8 cellular contexts compared by ENCODE assay signal in the genomic region with DNA sequence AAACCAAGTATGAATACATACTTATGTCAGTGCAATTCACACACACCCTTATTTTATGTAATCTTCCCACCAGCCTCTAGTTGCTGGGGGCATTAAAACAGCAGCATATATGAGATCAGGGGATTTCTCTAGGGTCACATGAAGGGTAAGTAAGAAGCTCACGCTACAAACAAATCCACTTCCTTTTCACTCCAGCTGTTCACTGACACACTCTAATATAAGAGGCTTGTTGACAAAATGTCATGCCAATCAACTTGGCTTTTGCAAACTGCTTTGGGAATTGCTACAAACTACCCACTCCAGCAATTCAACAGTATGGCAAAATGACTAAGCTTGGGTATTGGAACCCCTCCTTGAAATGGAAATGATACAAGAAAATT. TPM values are rescaled to one million over a fixed set of nuclear protein-coding genes. Genes with fewer than 3 reads are reported as not detected.
DNase-seq lines count a peak whose midpoint lies in the region; ATAC-seq and TF ChIP-seq lines count a peak whose summit lies in the region.

No MANE protein-coding gene starts in this region.

- H3K4me3 Mint-ChIP-seq in CD4-positive, CD25-positive, alpha-beta regulatory T cell = peak overlapping the region in 1 of 4 donors; percentile 28
- H3K4me3 Mint-ChIP-seq in T-helper 1 cell treated with Interleukin-12 subunit alpha and Interleukin-12 subunit beta and Interleukin-4 antibody, amounts not matched to agents 30 μg/mL and 1 μg/mL, for 36 hours = no peak overlapping the region
- no peak overlapping the region for H3K4me3 Mint-ChIP-seq in osteocyte (ENCODE audit: unreplicated experiment)

- peak; percentile 54 to 67 for ATAC-seq in CD4-positive, CD25-positive, alpha-beta regulatory T cell (ENCODE audit: low read depth in 2 of 2)
- peak; percentile 98 for ATAC-seq in GM18909 (IDR thresholded peaks at IDR 0.05; ENCODE audit: poor library complexity, unreplicated experiment)
- ATAC-seq in HG03103 (IDR thresholded peaks at IDR 0.05; ENCODE audit: low read depth, unreplicated experiment) = peak; percentile 90

- H3K36me3 Mint-ChIP-seq in CD4-positive, CD25-positive, alpha-beta regulatory T cell = peaks cover 2% of the 10 kb centered on the region
- peaks cover 17% of the 10 kb centered on the region for H3K36me3 Mint-ChIP-seq in T-helper 1 cell treated with Interleukin-12 subunit alpha and Interleukin-12 subunit beta and Interleukin-4 antibody, amounts not matched to agents 30 μg/mL and 1 μg/mL, for 36 hours (ENCODE audit: low read depth)
- peaks cover 14% of the 10 kb centered on the region for H3K36me3 Mint-ChIP-seq in osteocyte (ENCODE audit: unreplicated experiment)

- peak overlapping the region in 1 of 3 donors; percentile 74 for H3K27ac Mint-ChIP-seq in CD4-positive, CD25-positive, alpha-beta regulatory T cell
- H3K27ac Mint-ChIP-seq in T-helper 1 cell treated with Interleukin-12 subunit alpha and Interleukin-12 subunit beta and Interleukin-4 antibody, amounts not matched to agents 30 μg/mL and 1 μg/mL, for 36 hours = peak overlapping the region; percentile 22
- peak overlapping the region; percentile 65 for H3K27ac Mint-ChIP-seq in osteocyte (ENCODE audit: unreplicated experiment)

- no peaks in the 10 kb centered on the region for H3K9me3 ChIP-seq in CD4-positive, CD25-positive, alpha-beta regulatory T cell (ENCODE audit: control insufficient read depth in 2 of 2, low read length in 2 of 2)
- H3K9me3 ChIP-seq in breast epithelium = no peaks in the 10 kb centered on the region

- peaks cover 20% of the 10 kb centered on the region for H3K4me1 ChIP-seq in CD4-positive, CD25-positive, alpha-beta regulatory T cell (ENCODE audit: control insufficient read depth, insufficient read depth, low read length, poor library complexity, severe bottlenecking)
- no peaks in the 10 kb centered on the region for H3K4me1 ChIP-seq in breast epithelium

- DNase-seq in CD4-positive, CD25-positive, alpha-beta regulatory T cell = no peak
- no peak for DNase-seq in osteocyte (ENCODE audit: extremely low spot score, unreplicated experiment)
- no peak for DNase-seq in activated CD8-positive, alpha-beta memory T cell treated with anti-CD3 and anti-CD28 coated beads for 24 hours
- DNase-seq in effector CD8-positive, alpha-beta T cell (lab: John Stamatoyannopoulos, UW) = no peak
- no peak for DNase-seq in breast epithelium (ENCODE audit: low spot score in 2 of 2)

- H3K9me3 Mint-ChIP-seq in CD4-positive, CD25-positive, alpha-beta regulatory T cell = no peaks in the 10 kb centered on the region
- H3K9me3 Mint-ChIP-seq in T-helper 1 cell treated with Interleukin-12 subunit alpha and Interleukin-12 subunit beta and Interleukin-4 antibody, amounts not matched to agents 30 μg/mL and 1 μg/mL, for 36 hours = no peaks in the 10 kb centered on the region
- H3K9me3 Mint-ChIP-seq in osteocyte (ENCODE audit: unreplicated experiment) = no peaks in the 10 kb centered on the region

- intact Hi-C loops in breast epithelium (cut with DNase I; ENCODE audit: low total_unique reads) = no loop called here

- no peak for TF ChIP-seq POLR2A in breast epithelium (IDR thresholded peaks at IDR 0.05)

- H3K4me1 Mint-ChIP-seq in CD4-positive, CD25-positive, alpha-beta regulatory T cell = peaks cover 30 to 74% (median 61%) of the 10 kb centered on the region in 4 donors
- peaks cover 68% of the 10 kb centered on the region for H3K4me1 Mint-ChIP-seq in T-helper 1 cell treated with Interleukin-12 subunit alpha and Interleukin-12 subunit beta and Interleukin-4 antibody, amounts not matched to agents 30 μg/mL and 1 μg/mL, for 36 hours (ENCODE audit: low read depth)
- H3K4me1 Mint-ChIP-seq in osteocyte (ENCODE audit: unreplicated experiment) = peaks cover 43% of the 10 kb centered on the region

- H3K36me3 ChIP-seq in CD4-positive, CD25-positive, alpha-beta regulatory T cell (ENCODE audit: control insufficient read depth, insufficient read depth, low read length) = no peaks in the 10 kb centered on the region
- H3K36me3 ChIP-seq in breast epithelium = peaks cover 4% of the 10 kb centered on the region

- no peak overlapping the region for H3K27ac ChIP-seq in CD4-positive, CD25-positive, alpha-beta regulatory T cell (ENCODE audit: insufficient read depth, low read length, poor library complexity, severe bottlenecking)
- H3K27ac ChIP-seq in breast epithelium = no peak overlapping the region

- no peaks in the 10 kb centered on the region for H3K27me3 Mint-ChIP-seq in CD4-positive, CD25-positive, alpha-beta regulatory T cell
- no peaks in the 10 kb centered on the region for H3K27me3 Mint-ChIP-seq in T-helper 1 cell treated with Interleukin-12 subunit alpha and Interleukin-12 subunit beta and Interleukin-4 antibody, amounts not matched to agents 30 μg/mL and 1 μg/mL, for 36 hours (ENCODE audit: low read depth)
- no peaks in the 10 kb centered on the region for H3K27me3 Mint-ChIP-seq in osteocyte (ENCODE audit: unreplicated experiment)

- TF ChIP-seq CTCF in osteocyte (IDR thresholded peaks at IDR 0.05) (no peak), breast epithelium (IDR thresholded peaks at IDR 0.05) (no peak)

- no peak overlapping the region for H3K4me3 ChIP-seq in CD4-positive, CD25-positive, alpha-beta regulatory T cell (ENCODE audit: low read depth, low read length)
- H3K4me3 ChIP-seq in breast epithelium = no peak overlapping the region

- H3K27me3 ChIP-seq in CD4-positive, CD25-positive, alpha-beta regulatory T cell (ENCODE audit: control insufficient read depth, insufficient read depth, low read length) = no peaks in the 10 kb centered on the region
- no peaks in the 10 kb centered on the region for H3K27me3 ChIP-seq in breast epithelium

RNA-seq across cellular contexts. Expression of a gene that starts 10.3 kb away (rescaled TPM):
- total RNA-seq in CD4-positive, CD25-positive, alpha-beta regulatory T cell = 13.1 TPM
- polyA plus RNA-seq in CD4-positive, CD25-positive, alpha-beta regulatory T cell = 1 to 10 TPM; 4.0 to 6.6 (median 5.1) TPM
- total RNA-seq in osteocyte = 37.4 and 42.0 TPM in 2 replicates
- total RNA-seq in breast epithelium = 10 to 100 TPM; 35.8 to 89.7 (median 50.8) TPM

RNA-seq across cellular contexts. Expression of a gene that starts 57.0 kb away (rescaled TPM):
- not detected for total RNA-seq in CD4-positive, CD25-positive, alpha-beta regulatory T cell
- polyA plus RNA-seq in CD4-positive, CD25-positive, alpha-beta regulatory T cell = under 1 TPM in 1 of 4 donors, not detected in 3; 0.09 TPM
- total RNA-seq in osteocyte (0.26 and 0.81 TPM in 2 replicates), breast epithelium (under 1 TPM in 1 of 3 donors, not detected in 2; 0.15 TPM)
